In genomic region chr1:99849744-99850457, GRCh38 we compare ENCODE assay signal across 8 cellular contexts. TPM values are rescaled to one million over a fixed set of nuclear protein-coding genes. Genes with fewer than 3 reads are reported as not detected.
A peak's percentile ranks its signal among the peaks of the same experiment; 100 is the strongest.
DNase-seq lines count a peak whose midpoint lies in the region; ATAC-seq and TF ChIP-seq lines count a peak whose summit lies in the region.

Gene AGL (plus strand): TSS chr1:99850361. CDS start chr1:99851043, 682 bp downstream.

- H3K27me3 ChIP-seq in DND-41 (ENCODE audit: insufficient read depth, low read length, poor library complexity) (no peaks in the 10 kb centered on the region), KMS-11 (ENCODE audit: insufficient read depth, low read depth) (no peaks in the 10 kb centered on the region), RWPE2 (ENCODE audit: insufficient read depth, poor library complexity, severe bottlenecking) (no peaks in the 10 kb centered on the region), neural progenitor cell (no peaks in the 10 kb centered on the region)

- ATAC-seq in DND-41 (ENCODE audit: insufficient read depth, low read depth) (peak; percentile 96), GM21737 (IDR thresholded peaks at IDR 0.05; ENCODE audit: unreplicated experiment) (peak; percentile 99), RWPE2 (ENCODE audit: low read depth) (peak; percentile 97)

- peak within 1 kb of the TSS; percentile 98 for H3K27ac Mint-ChIP-seq in neural progenitor cell

- no peaks in the 10 kb centered on the region for H4K20me1 ChIP-seq in DND-41 (ENCODE audit: insufficient read depth, low read length)
- no peaks in the 10 kb centered on the region for H4K20me1 ChIP-seq in KMS-11 (ENCODE audit: insufficient read depth)
- no peaks in the 10 kb centered on the region for H4K20me1 ChIP-seq in neural progenitor cell (ENCODE audit: low read depth)

- no peaks in the 10 kb centered on the region for H3K9me3 Mint-ChIP-seq in neural progenitor cell

- H3K4me2 ChIP-seq in DND-41 (ENCODE audit: insufficient read depth, low read length) (peak within 1 kb of the TSS; percentile 94), KMS-11 (peak within 1 kb of the TSS; percentile 67), neural progenitor cell (peak within 1 kb of the TSS; percentile 87)

- H3K4me1 ChIP-seq in DND-41 (ENCODE audit: insufficient read depth, low read length), result peaks cover 33% of the 10 kb centered on the region
- H3K4me1 ChIP-seq in KMS-11 (ENCODE audit: low read depth, poor library complexity, severe bottlenecking), result peaks cover 18% of the 10 kb centered on the region
- H3K4me1 ChIP-seq in RWPE2 (ENCODE audit: insufficient read depth, poor library complexity, severe bottlenecking), result no peaks in the 10 kb centered on the region
- peaks cover 11% of the 10 kb centered on the region for H3K4me1 ChIP-seq in neural progenitor cell

- peak within 1 kb of the TSS; percentile 96 for H3K4me3 Mint-ChIP-seq in neural progenitor cell

- H3K9ac ChIP-seq in DND-41 (ENCODE audit: low read depth, low read length), result peak within 1 kb of the TSS; percentile 77
- peak within 1 kb of the TSS; percentile 71 for H3K9ac ChIP-seq in KMS-11
- peak within 1 kb of the TSS; percentile 38 for H3K9ac ChIP-seq in neural progenitor cell

- H3K27ac ChIP-seq in DND-41 (ENCODE audit: low read length) (peak within 1 kb of the TSS; percentile 81), KMS-11 (peak within 1 kb of the TSS; percentile 53), RWPE2 (ENCODE audit: poor library complexity, severe bottlenecking) (peak within 1 kb of the TSS; percentile 46), neural progenitor cell (no peak within 1 kb of the TSS)

- peaks cover 3% of the 10 kb centered on the region for H3K27me3 Mint-ChIP-seq in neural progenitor cell (ENCODE audit: insufficient read depth, low read depth)

- H3F3A ChIP-seq in neural progenitor cell (ENCODE audit: low read depth), result peaks cover 19% of the 10 kb centered on the region

- H3K4me3 ChIP-seq in DND-41 (ENCODE audit: low read depth in 1 of 2, low read length in 2 of 2), result peak within 1 kb of the TSS; percentile 73 to 94
- peak within 1 kb of the TSS; percentile 81 for H3K4me3 ChIP-seq in KMS-11 (IDR thresholded peaks at IDR 0.05; ENCODE audit: insufficient read depth, low read depth, low read length)
- peak within 1 kb of the TSS; percentile 53 for H3K4me3 ChIP-seq in RWPE2 (ENCODE audit: severe bottlenecking)
- peak within 1 kb of the TSS; percentile 89 to 92 for H3K4me3 ChIP-seq in foreskin fibroblast (ENCODE audit: low read depth in 1 of 2, low read length in 2 of 2)
- peak within 1 kb of the TSS; percentile 71 for H3K4me3 ChIP-seq in neural progenitor cell

- no peaks in the 10 kb centered on the region; the same call in 1 of the 2 replicates for H3K36me3 ChIP-seq in DND-41 (ENCODE audit: insufficient read depth, low read length)
- no peaks in the 10 kb centered on the region for H3K36me3 ChIP-seq in KMS-11 (ENCODE audit: insufficient read depth)
- peaks cover 9% of the 10 kb centered on the region for H3K36me3 ChIP-seq in RWPE2 (ENCODE audit: low read depth)
- no peaks in the 10 kb centered on the region for H3K36me3 ChIP-seq in neural progenitor cell

- DNase-seq in DND-41, result peak; percentile 87
- DNase-seq in RWPE2 (ENCODE audit: low spot score), result peak; percentile 90
- DNase-seq in activated effector memory CD4-positive, alpha-beta T cell treated with anti-CD3 and anti-CD28 coated beads, Interleukin-2, amount 50 U/mL, for 16 hours, result peak; percentile 95
- DNase-seq in foreskin fibroblast, result peak; percentile 67 to 86
- DNase-seq in neural progenitor cell (ENCODE audit: low spot score), result peak; percentile 92
- DNase-seq in stromal cell of bone marrow (ENCODE audit: low read depth), result peak; percentile 31

- TF ChIP-seq CTCF in DND-41 (IDR thresholded peaks at IDR 0.05; ENCODE audit: borderline replicate concordance, extremely low read depth, low read length, poor library complexity, severe bottlenecking) (no peak), KMS-11 (conservative IDR thresholded peaks at IDR 0.05; ENCODE audit: low read depth, low read length) (no peak), RWPE2 (IDR thresholded peaks at IDR 0.05; ENCODE audit: poor library complexity, severe bottlenecking) (no peak), foreskin fibroblast (IDR thresholded peaks at IDR 0.05; ENCODE audit: low read depth, low read length) (no peak), neural progenitor cell (IDR thresholded peaks at IDR 0.05) (no peak)

- H3K9me3 ChIP-seq in DND-41 (ENCODE audit: insufficient read depth, low read length, severe bottlenecking), result no peaks in the 10 kb centered on the region
- no peaks in the 10 kb centered on the region for H3K9me3 ChIP-seq in RWPE2 (ENCODE audit: severe bottlenecking)
- H3K9me3 ChIP-seq in neural progenitor cell (ENCODE audit: low read depth), result no peaks in the 10 kb centered on the region

- H2AFZ ChIP-seq in DND-41 (ENCODE audit: low read depth, low read length) (peak within 1 kb of the TSS; percentile 94), KMS-11 (ENCODE audit: low read depth) (peak within 1 kb of the TSS; percentile 89), neural progenitor cell (replicated peaks) (peak within 1 kb of the TSS; percentile 92)

- H3K36me3 Mint-ChIP-seq in neural progenitor cell, result peaks cover 2% of the 10 kb centered on the region

- H3K79me2 ChIP-seq in DND-41 (ENCODE audit: insufficient read depth, low read length) (peaks cover 7% of the 10 kb centered on the region; the same call in 1 of the 2 replicates), KMS-11 (ENCODE audit: insufficient read depth, low read depth) (no peaks in the 10 kb centered on the region), neural progenitor cell (ENCODE audit: low read depth) (peaks cover 11% of the 10 kb centered on the region)

- peaks cover 21% of the 10 kb centered on the region for H3K4me1 Mint-ChIP-seq in neural progenitor cell

RNA-seq across cellular contexts. Expression of gene AGL, which starts in this region (rescaled TPM):
- 13.0 and 23.4 TPM in 2 replicates for total RNA-seq in neural progenitor cell (ENCODE audit: low replicate concordance)

Comparison
In these comparisons a context has a peak if more than half of its experiments do, and no peak if none do; other contexts are left out.
1. DNase-seq: peak in every context shown above with its lines; median percentile 95 in activated effector memory CD4-positive, alpha-beta T cell treated with anti-CD3 and anti-CD28 coated beads, Interleukin-2, amount 50 U/mL, for 16 hours; 92 in neural progenitor cell; 90 in RWPE2; 87 in DND-41; 76 in foreskin fibroblast; 31 in stromal cell of bone marrow.